Comparison of ENCODE assay signal across 18 cellular contexts in the genomic region with DNA sequence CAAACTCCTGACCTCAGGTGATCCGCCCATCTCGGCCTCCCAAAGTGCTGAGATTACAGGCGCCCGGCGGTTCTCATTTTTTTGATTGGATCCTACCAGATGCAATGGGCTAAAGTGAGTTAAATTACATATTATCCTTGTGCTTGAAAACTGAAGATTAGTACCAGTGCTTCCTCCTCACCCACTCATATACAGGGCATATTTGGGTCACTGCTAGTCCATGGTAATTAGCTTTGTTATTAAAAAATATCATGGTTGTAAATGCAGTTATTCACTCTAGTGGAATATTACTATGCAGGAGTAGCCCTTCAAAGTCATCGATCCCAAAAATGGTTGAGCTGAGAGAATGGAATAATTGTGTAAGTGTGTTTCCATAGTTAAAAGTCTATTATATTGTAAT. TPM values are rescaled to one million over a fixed set of nuclear protein-coding genes. Genes with fewer than 3 reads are reported as not detected.
A peak's percentile ranks its signal among the peaks of the same experiment; 100 is the strongest.
DNase-seq lines count a peak whose midpoint lies in the region; ATAC-seq lines count a peak whose summit lies in the region.
"Had no signal": no experiment of that assay in that cellular context is flagged by ENCODE, and none has a peak within 500 bp of the region (broad histone marks: within the 10 kb centered on the region; RNA-seq: fewer than 3 reads in every experiment).

No MANE protein-coding gene starts in this region.

- H3K9me3 Mint-ChIP-seq in CD4-positive, alpha-beta memory T cell = no peaks in the 10 kb centered on the region
- H3K9me3 Mint-ChIP-seq in activated naive CD8-positive, alpha-beta T cell treated with anti-CD3 and anti-CD28 coated beads, Interleukin-2, amount 10 ng/mL, durations not matched to agents 7 days and 5 days = no peaks in the 10 kb centered on the region

- CTCF ChIA-PET in CD4-positive, alpha-beta memory T cell (lab: Charles Lee; ENCODE audit: partially characterized antibody) = no interaction called here

- ATAC-seq in GM18907 (IDR thresholded peaks at IDR 0.05; ENCODE audit: unreplicated experiment) = peak; percentile 19
- ATAC-seq in HG02798 (IDR thresholded peaks at IDR 0.05; ENCODE audit: poor library complexity, unreplicated experiment) = peak; percentile 15
- no peak for ATAC-seq in activated naive CD8-positive, alpha-beta T cell treated with anti-CD3 and anti-CD28 coated beads, Interleukin-2, amount 10 ng/mL, durations not matched to agents 7 days and 5 days (ENCODE audit: low read depth)
- no peak for ATAC-seq in HG03039 (IDR thresholded peaks at IDR 0.05; ENCODE audit: unreplicated experiment)
- ATAC-seq in GM18502 (IDR thresholded peaks at IDR 0.05; ENCODE audit: poor library complexity, unreplicated experiment) = no peak
- ATAC-seq in HG03025 (IDR thresholded peaks at IDR 0.05; ENCODE audit: low FRiP score, unreplicated experiment) = no peak
- ATAC-seq: left lobe of liver, right cardiac atrium had no signal

- H3K4me3 ChIP-seq in CD4-positive, alpha-beta memory T cell (ENCODE audit: low read length in 2 of 2) = no peak overlapping the region
- H3K4me3 ChIP-seq: breast epithelium, Peyer's patch, thoracic aorta had no signal

- H3K4me1 Mint-ChIP-seq in CD4-positive, alpha-beta memory T cell = peaks cover 48 to 85% (median 65%) of the 10 kb centered on the region in 4 donors
- peaks cover 28% of the 10 kb centered on the region for H3K4me1 Mint-ChIP-seq in activated naive CD8-positive, alpha-beta T cell treated with anti-CD3 and anti-CD28 coated beads, Interleukin-2, amount 10 ng/mL, durations not matched to agents 7 days and 5 days

- POLR2A ChIA-PET in CD4-positive, alpha-beta memory T cell (lab: Charles Lee; ENCODE audit: partially characterized antibody) = interaction anchor here (0.6 kb wide), 1 partner anchor 308 kb away, joined by 3 read pairs; no protein-coding TSS in a partner anchor
- POLR2A ChIA-PET in activated naive CD8-positive, alpha-beta T cell treated with anti-CD3 and anti-CD28 coated beads, Interleukin-2, amount 10 ng/mL, durations not matched to agents 7 days and 5 days (lab: Charles Lee) = no interaction called here

- H3K27ac Mint-ChIP-seq in CD4-positive, alpha-beta memory T cell = peak overlapping the region in 5 of 7 donors; percentile 5 to 77 (median 53)
- H3K27ac Mint-ChIP-seq in activated naive CD8-positive, alpha-beta T cell treated with anti-CD3 and anti-CD28 coated beads, Interleukin-2, amount 10 ng/mL, durations not matched to agents 7 days and 5 days = peak overlapping the region; percentile 25

- H3K27me3 ChIP-seq in CD4-positive, alpha-beta memory T cell (ENCODE audit: insufficient read depth, low read length) = no peaks in the 10 kb centered on the region
- H3K27me3 ChIP-seq: breast epithelium, Peyer's patch had no signal

- intact Hi-C loops in CD4-positive, alpha-beta memory T cell (cut with micrococcal nuclease) = no loop called here

- no peak overlapping the region for H3K27ac ChIP-seq in CD4-positive, alpha-beta memory T cell (ENCODE audit: low read depth, low read length)
- H3K27ac ChIP-seq: breast epithelium, Peyer's patch, thoracic aorta had no signal

- no peaks in the 10 kb centered on the region for H3K36me3 ChIP-seq in CD4-positive, alpha-beta memory T cell (ENCODE audit: insufficient read depth, low read length)
- H3K36me3 ChIP-seq: breast epithelium, thoracic aorta had no signal

- no peaks in the 10 kb centered on the region for H3K27me3 Mint-ChIP-seq in CD4-positive, alpha-beta memory T cell
- H3K27me3 Mint-ChIP-seq in activated naive CD8-positive, alpha-beta T cell treated with anti-CD3 and anti-CD28 coated beads, Interleukin-2, amount 10 ng/mL, durations not matched to agents 7 days and 5 days = no peaks in the 10 kb centered on the region

- peaks cover 42 to 49% of the 10 kb centered on the region in 2 donors for H3K36me3 Mint-ChIP-seq in CD4-positive, alpha-beta memory T cell
- H3K36me3 Mint-ChIP-seq in activated naive CD8-positive, alpha-beta T cell treated with anti-CD3 and anti-CD28 coated beads, Interleukin-2, amount 10 ng/mL, durations not matched to agents 7 days and 5 days = peaks cover 55% of the 10 kb centered on the region

- H3K4me1 ChIP-seq in CD4-positive, alpha-beta memory T cell (ENCODE audit: insufficient read depth, low read length) = peaks cover 60% of the 10 kb centered on the region
- H3K4me1 ChIP-seq: breast epithelium, Peyer's patch had no signal

- peak overlapping the region in 3 of 8 donors; percentile 26 to 71 (median 59) for H3K4me3 Mint-ChIP-seq in CD4-positive, alpha-beta memory T cell
- H3K4me3 Mint-ChIP-seq in activated naive CD8-positive, alpha-beta T cell treated with anti-CD3 and anti-CD28 coated beads, Interleukin-2, amount 10 ng/mL, durations not matched to agents 7 days and 5 days = no peak overlapping the region

- DNase-seq in CD4-positive, alpha-beta memory T cell = no peak
- DNase-seq in activated naive CD8-positive, alpha-beta T cell treated with anti-CD3 and anti-CD28 coated beads, Interleukin-2, amount 10 ng/mL, durations not matched to agents 7 days and 5 days = no peak
- no peak for DNase-seq in NCI-H1436 treated with DMSO at 0.1 percent for 48 hours (lab: John Stamatoyannopoulos, UW)
- DNase-seq: AML-193, dermis blood vessel endothelial cell, erythroblast, KG1, NCI-H1105, Peyer's patch, right cardiac atrium had no signal

- no peaks in the 10 kb centered on the region for H3K9me3 ChIP-seq in CD4-positive, alpha-beta memory T cell (ENCODE audit: control insufficient read depth in 1 of 2, low read length in 2 of 2)
- H3K9me3 ChIP-seq: breast epithelium, Peyer's patch, thoracic aorta had no signal

RNA-seq across cellular contexts. Expression of a gene that starts 26.5 kb away (rescaled TPM):
- 10 to 100 TPM; 74.8 to 82.1 TPM for total RNA-seq in CD4-positive, alpha-beta memory T cell
- polyA plus RNA-seq in CD4-positive, alpha-beta memory T cell = 10 to 100 TPM; 15.1 to 39.8 TPM
- total RNA-seq in activated naive CD8-positive, alpha-beta T cell treated with anti-CD3 and anti-CD28 coated beads, Interleukin-2, amount 10 ng/mL, durations not matched to agents 7 days and 5 days = 10 to 100 TPM; 70.2 to 77.6 TPM

Comparison
In these comparisons a context has a peak if more than half of its experiments do, and no peak if none do; other contexts are left out.
1. ATAC-seq: peak in GM18907 (single experiment) and HG02798 (single experiment); none in activated naive CD8-positive, alpha-beta T cell treated with anti-CD3 and anti-CD28 coated beads, Interleukin-2, amount 10 ng/mL, durations not matched to agents 7 days and 5 days (single experiment), HG03039 (single experiment), GM18502 (single experiment) and HG03025 (single experiment).